ENCODE assay signal across 31 cellular contexts in the genomic region with DNA sequence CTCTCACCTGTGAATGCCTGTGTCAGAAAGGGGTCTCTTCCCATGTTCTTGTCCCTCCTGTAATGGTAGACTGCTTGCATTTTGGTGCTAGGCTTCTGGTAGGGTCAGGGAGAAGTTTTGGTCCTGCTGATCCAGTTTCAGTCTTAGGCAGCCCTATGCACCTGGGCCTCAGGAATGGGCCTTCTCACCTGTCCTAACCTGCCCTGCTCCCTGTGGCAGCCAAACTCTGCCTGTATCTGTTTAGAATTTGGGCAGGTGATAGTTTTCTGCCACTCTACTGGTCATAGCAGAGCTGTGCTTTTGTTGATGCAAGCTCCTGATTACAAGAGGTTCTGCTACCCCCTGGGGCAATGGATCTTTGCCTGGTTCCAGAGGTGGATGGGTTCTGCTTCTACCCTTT.
"Had no signal": no experiment of that assay in that cellular context is flagged by ENCODE, and none has a peak within 500 bp of the region (broad histone marks: within the 10 kb centered on the region; RNA-seq: fewer than 3 reads in every experiment).

No MANE protein-coding gene starts in this region.

- H3K27me3 Mint-ChIP-seq: activated CD4-positive, alpha-beta memory T cell treated with anti-CD3 and anti-CD28 coated beads, Interleukin-2, amount 10 ng/mL, durations not matched to agents 7 days and 5 days; activated CD4-positive, alpha-beta T cell treated with anti-CD3 and anti-CD28 coated beads for 36 hours; activated naive CD8-positive, alpha-beta T cell treated with anti-CD3 and anti-CD28 coated beads, Interleukin-2, amount 50 U/mL, for 24 hours had no signal

- H3K9ac ChIP-seq: SK-N-SH had no signal

- H3K9me3 ChIP-seq: body of pancreas, SJCRH30, SK-N-SH had no signal

- H3K4me2 ChIP-seq: SK-N-SH had no signal

- H3K27ac ChIP-seq: ascending aorta, body of pancreas, cardiac muscle cell, SJCRH30, WERI-Rb-1 had no signal

- H3K4me3 Mint-ChIP-seq: activated CD4-positive, alpha-beta memory T cell treated with anti-CD3 and anti-CD28 coated beads, Interleukin-2, amount 10 ng/mL, durations not matched to agents 7 days and 5 days; activated CD4-positive, alpha-beta T cell treated with anti-CD3 and anti-CD28 coated beads for 36 hours; activated naive CD8-positive, alpha-beta T cell treated with anti-CD3 and anti-CD28 coated beads, Interleukin-2, amount 50 U/mL, for 24 hours; activated T-cell treated with anti-CD3 and anti-CD28 coated beads, Interleukin-2, amount 50 U/mL, for 72 hours had no signal

- H3K27me3 ChIP-seq: ascending aorta, body of pancreas, MG63, SJCRH30 had no signal

- DNase-seq: activated CD4-positive, alpha-beta memory T cell treated with anti-CD3 and anti-CD28 coated beads, Interleukin-2, amount 10 ng/mL, durations not matched to agents 7 days and 5 days; activated CD4-positive, alpha-beta T cell treated with anti-CD3 and anti-CD28 coated beads for 36 hours; activated CD4-positive, alpha-beta T cell treated with anti-CD3 and anti-CD28 coated beads, Interleukin-2, amount 50 U/mL, for 1 hour; activated naive CD8-positive, alpha-beta T cell treated with anti-CD3 and anti-CD28 coated beads, Interleukin-2, amount 50 U/mL, for 24 hours; activated T-cell treated with anti-CD3 and anti-CD28 coated beads for 4 hours; activated T-cell treated with anti-CD3 and anti-CD28 coated beads, Interleukin-2, amount 50 U/mL, for 72 hours; amniotic stem cell; body of pancreas; cerebellar nuclear complex; MG63; MV-4-11; NCI-H1092 treated with DMSO at 0.1 percent for 48 hours; NCI-H1417 treated with DMSO at 0.1 percent for 48 hours; NCI-H1694; NCI-H2029; NCI-H2107; NCI-H2171 treated with DMSO at 0.1 percent for 48 hours; NCI-H345; NCI-H510A; NCI-H526 treated with DMSO at 0.1 percent for 48 hours; NCI-H82; RPMI8226; SJCRH30; SK-N-SH; T-helper 1 cell; WERI-Rb-1 had no signal

- H3K36me3 ChIP-seq: ascending aorta, cardiac muscle cell, MG63, SJCRH30, WERI-Rb-1 had no signal

- H3K27ac Mint-ChIP-seq: activated CD4-positive, alpha-beta memory T cell treated with anti-CD3 and anti-CD28 coated beads, Interleukin-2, amount 10 ng/mL, durations not matched to agents 7 days and 5 days; activated CD4-positive, alpha-beta T cell treated with anti-CD3 and anti-CD28 coated beads for 36 hours; activated naive CD8-positive, alpha-beta T cell treated with anti-CD3 and anti-CD28 coated beads, Interleukin-2, amount 50 U/mL, for 24 hours; activated T-cell treated with anti-CD3 and anti-CD28 coated beads, Interleukin-2, amount 50 U/mL, for 72 hours had no signal

- H3K4me3 ChIP-seq: ascending aorta, body of pancreas, cardiac muscle cell, MG63, SJCRH30 had no signal

- ATAC-seq: activated CD4-positive, alpha-beta T cell treated with anti-CD3 and anti-CD28 coated beads for 36 hours; activated naive CD4-positive, alpha-beta T cell treated with anti-CD3 and anti-CD28 coated beads, Interleukin-2, amount 50 U/mL, for 72 hours; activated naive CD8-positive, alpha-beta T cell treated with anti-CD3 and anti-CD28 coated beads, Interleukin-2, amount 50 U/mL, for 24 hours; activated T-cell treated with anti-CD3 and anti-CD28 coated beads, Interleukin-2, amount 50 U/mL, for 72 hours; body of pancreas; Panc1; Right ventricle myocardium inferior had no signal

- H3K4me1 ChIP-seq: ascending aorta, SJCRH30 had no signal
